In the genomic region with DNA sequence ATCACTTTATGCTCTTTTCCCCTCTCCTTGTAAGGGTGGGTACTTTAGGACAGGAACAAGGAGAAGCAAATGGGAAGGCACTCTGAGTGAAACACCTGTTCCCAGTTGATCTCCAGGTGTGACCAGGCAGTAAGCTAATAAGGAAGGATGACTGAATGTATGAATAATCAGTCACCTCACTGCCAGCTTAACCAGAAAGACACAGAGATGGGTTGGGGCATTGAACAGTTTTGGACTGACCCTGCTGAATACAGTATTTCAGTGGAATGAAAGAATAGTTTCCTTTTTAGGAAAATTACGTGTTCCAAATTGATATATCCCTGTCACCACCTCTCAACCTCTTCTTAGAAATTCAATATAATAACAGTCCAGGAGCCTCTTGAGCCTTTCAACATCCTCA, we compare ENCODE assay signal across 11 cellular contexts.
DNase-seq lines count a peak whose midpoint lies in the region; ATAC-seq and TF ChIP-seq lines count a peak whose summit lies in the region.
"Had no signal": no experiment of that assay in that cellular context is flagged by ENCODE, and none has a peak within 500 bp of the region (broad histone marks: within the 10 kb centered on the region; RNA-seq: fewer than 3 reads in every experiment).

No MANE protein-coding gene starts in this region.

- peaks cover 50% of the 10 kb centered on the region for H3K36me3 Mint-ChIP-seq in nephron (ENCODE audit: low read depth)

- peaks cover 17% of the 10 kb centered on the region for H3K4me1 Mint-ChIP-seq in nephron

- peak; percentile 16 for DNase-seq in ACHN
- DNase-seq in LoVo (ENCODE audit: low spot score): peak; percentile 35
- no peak for DNase-seq in coronary artery (ENCODE audit: low spot score)
- DNase-seq in midbrain (lab: John Stamatoyannopoulos, UW): no peak
- DNase-seq in NCI-H2081 (lab: John Stamatoyannopoulos, UW): no peak
- DNase-seq: activated naive CD4-positive, alpha-beta T cell treated with anti-CD3 and anti-CD28 coated beads for 36 hours; NCI-H1436 treated with DMSO at 0.1 percent for 48 hours had no signal

- H3K9me3 Mint-ChIP-seq in nephron: peaks cover 22% of the 10 kb centered on the region

- no peak overlapping the region for H3K4me3 Mint-ChIP-seq in nephron
- H3K4me3 Mint-ChIP-seq: activated naive CD4-positive, alpha-beta T cell treated with anti-CD3 and anti-CD28 coated beads for 36 hours had no signal

- H3K27ac ChIP-seq in coronary artery: peak overlapping the region; percentile 39 to 72

- in situ Hi-C loops in ACHN (cut with HindIII; ENCODE audit: low pct_ligation_motif_present, low pct_unique_long_range_greater_than_20kb, low sequenced_read_pairs): no loop called here

- TF ChIP-seq CTCF in coronary artery (IDR thresholded peaks at IDR 0.05) (no peak), nephron (IDR thresholded peaks at IDR 0.05; ENCODE audit: unreplicated experiment in 3 of 3) (no peak)

- no peaks in the 10 kb centered on the region for H3K27me3 Mint-ChIP-seq in nephron (ENCODE audit: low read depth)

- H3K4me3 ChIP-seq in coronary artery: no peak overlapping the region
- H3K4me3 ChIP-seq: GM12878 had no signal

- peak overlapping the region in 2 of 3 experiments; percentile 26 to 38 for H3K27ac Mint-ChIP-seq in nephron
- H3K27ac Mint-ChIP-seq: activated naive CD4-positive, alpha-beta T cell treated with anti-CD3 and anti-CD28 coated beads for 36 hours had no signal

- ATAC-seq in GM18498 (IDR thresholded peaks at IDR 0.05; ENCODE audit: unreplicated experiment) (no peak), HG03565 (IDR thresholded peaks at IDR 0.05; ENCODE audit: unreplicated experiment) (no peak)
- ATAC-seq: GM12878 had no signal

Comparison
In these comparisons a context has a peak if more than half of its experiments do, and no peak if none do; other contexts are left out.
1. DNase-seq: peak in ACHN (single experiment) and LoVo (single experiment); none in coronary artery (single experiment), midbrain (single experiment) and NCI-H2081 (0 of 2).